Comparison of ENCODE assay signal across 12 cellular contexts in genomic region chr9:127962278-127962677, GRCh38. TPM values are rescaled to one million over a fixed set of nuclear protein-coding genes. Genes with fewer than 3 reads are reported as not detected.
A peak's percentile ranks its signal among the peaks of the same experiment; 100 is the strongest.
DNase-seq lines count a peak whose midpoint lies in the region; ATAC-seq and TF ChIP-seq lines count a peak whose summit lies in the region.
"Had no signal": no experiment of that assay in that cellular context is flagged by ENCODE, and none has a peak within 500 bp of the region (broad histone marks: within the 10 kb centered on the region; RNA-seq: fewer than 3 reads in every experiment).

No MANE protein-coding gene starts in this region.

- TF ChIP-seq CTCF in CD8-positive, alpha-beta T cell (IDR thresholded peaks at IDR 0.05) = no peak
- TF ChIP-seq CTCF in Peyer's patch (IDR thresholded peaks at IDR 0.05) (no peak), osteoblast (IDR thresholded peaks at IDR 0.05; ENCODE audit: extremely low read depth, low read depth, low read length) (no peak)

- no peaks in the 10 kb centered on the region for H3K27me3 ChIP-seq in CD8-positive, alpha-beta T cell (ENCODE audit: insufficient read depth, low read length)
- H3K27me3 ChIP-seq in Peyer's patch (no peaks in the 10 kb centered on the region), rectal smooth muscle tissue (ENCODE audit: control insufficient read depth, insufficient read depth, low read length) (no peaks in the 10 kb centered on the region), osteoblast (ENCODE audit: insufficient read depth, low read length) (no peaks in the 10 kb centered on the region)
- H3K27me3 ChIP-seq: SJSA1 had no signal

- H3K9ac ChIP-seq in rectal smooth muscle tissue (ENCODE audit: low read length) = no peak overlapping the region

- no peak for TF ChIP-seq POLR2A in Peyer's patch (IDR thresholded peaks at IDR 0.05)

- H3K9me3 ChIP-seq in CD8-positive, alpha-beta T cell (ENCODE audit: low read length) = no peaks in the 10 kb centered on the region
- no peaks in the 10 kb centered on the region for H3K9me3 ChIP-seq in Peyer's patch
- no peaks in the 10 kb centered on the region for H3K9me3 ChIP-seq in osteoblast (ENCODE audit: low read depth, low read length)
- H3K9me3 ChIP-seq: SJSA1 had no signal

- no peak for ATAC-seq in CD8-positive, alpha-beta T cell
- no peak for ATAC-seq in HG03521 (IDR thresholded peaks at IDR 0.05; ENCODE audit: unreplicated experiment)
- ATAC-seq: stimulated activated naive B cell treated with anti-CD40 and anti-IgM and Interleukin-4, amounts not matched to agents 10 μg/mL and 1 μg/mL and 100 μg/mL, for 72 hours had no signal

- CTCF ChIA-PET in CD8-positive, alpha-beta T cell (lab: Charles Lee) = interaction anchor here (1.0 to 34.6 kb wide), 9 partner anchors 9 to 155 kb away, joined by 3 to 573 read pairs (median 8); partner anchors contain the start of gene DPM2

- H3K27me3 Mint-ChIP-seq in CD8-positive, alpha-beta T cell (ENCODE audit: low read depth) = no peaks in the 10 kb centered on the region
- peaks cover 33% of the 10 kb centered on the region for H3K27me3 Mint-ChIP-seq in dendritic cell treated with granulocyte-macrophage colony-stimulating factor and Interleukin-4, amounts not matched to agents 40 ng/mL and 50 ng/mL, for 4 days
- H3K27me3 Mint-ChIP-seq: stimulated activated naive B cell treated with anti-CD40 and anti-IgM and Interleukin-4, amounts not matched to agents 10 μg/mL and 1 μg/mL and 100 μg/mL, for 72 hours had no signal

- peaks cover 93% of the 10 kb centered on the region for H3K79me2 ChIP-seq in osteoblast (ENCODE audit: insufficient read depth, low read length)

- peaks cover 94% of the 10 kb centered on the region for H3K4me1 Mint-ChIP-seq in CD8-positive, alpha-beta T cell (ENCODE audit: low read depth)
- peaks cover 41% of the 10 kb centered on the region for H3K4me1 Mint-ChIP-seq in dendritic cell treated with granulocyte-macrophage colony-stimulating factor and Interleukin-4, amounts not matched to agents 40 ng/mL and 50 ng/mL, for 4 days (ENCODE audit: low read depth)

- POLR2A ChIA-PET in CD8-positive, alpha-beta T cell (lab: Charles Lee) = interaction anchor here (2.0 to 13.3 kb wide), 3 partner anchors 13 to 72 kb away, joined by 5 to 220 read pairs (median 8); partner anchors contain the start of gene EEIG1

- no peak overlapping the region for H3K4me3 ChIP-seq in CD8-positive, alpha-beta T cell (ENCODE audit: low read depth, low read length)
- H3K4me3 ChIP-seq in Peyer's patch = no peak overlapping the region
- no peak overlapping the region for H3K4me3 ChIP-seq in rectal smooth muscle tissue (ENCODE audit: low read length)
- no peak overlapping the region for H3K4me3 ChIP-seq in osteoblast (ENCODE audit: insufficient read depth, low read length)
- H3K4me3 ChIP-seq: SJSA1 had no signal

- no peak for DNase-seq in CD8-positive, alpha-beta T cell
- DNase-seq in Peyer's patch (no peak), osteoblast (ENCODE audit: insufficient read length, low spot score, missing footprints) (no peak), CD1c-positive myeloid dendritic cell (ENCODE audit: extremely low spot score) (no peak)
- DNase-seq: erythroblast; NCI-H2081; stimulated activated naive B cell treated with anti-CD40 and anti-IgM and Interleukin-4, amounts not matched to agents 10 μg/mL and 1 μg/mL and 100 μg/mL, for 72 hours had no signal

- H3K4me2 ChIP-seq in osteoblast (ENCODE audit: insufficient read depth, low read length) = no peak overlapping the region

- H3K4me3 Mint-ChIP-seq in CD8-positive, alpha-beta T cell = peak overlapping the region; percentile 57
- no peak overlapping the region for H3K4me3 Mint-ChIP-seq in dendritic cell treated with granulocyte-macrophage colony-stimulating factor and Interleukin-4, amounts not matched to agents 40 ng/mL and 50 ng/mL, for 4 days
- H3K4me3 Mint-ChIP-seq: stimulated activated naive B cell treated with anti-CD40 and anti-IgM and Interleukin-4, amounts not matched to agents 10 μg/mL and 1 μg/mL and 100 μg/mL, for 72 hours had no signal

- H3K9me3 Mint-ChIP-seq in CD8-positive, alpha-beta T cell = no peaks in the 10 kb centered on the region
- no peaks in the 10 kb centered on the region for H3K9me3 Mint-ChIP-seq in dendritic cell treated with granulocyte-macrophage colony-stimulating factor and Interleukin-4, amounts not matched to agents 40 ng/mL and 50 ng/mL, for 4 days

- peak overlapping the region; percentile 99 for H3K27ac Mint-ChIP-seq in CD8-positive, alpha-beta T cell
- H3K27ac Mint-ChIP-seq in dendritic cell treated with granulocyte-macrophage colony-stimulating factor and Interleukin-4, amounts not matched to agents 40 ng/mL and 50 ng/mL, for 4 days = peak overlapping the region; percentile 17

- intact Hi-C loops in CD8-positive, alpha-beta T cell (cut with DNase I, micrococcal nuclease) = loop anchor here in 1 of 2 experiments (5.0 kb wide), 1 partner anchor 240 kb away; the partner anchor contains the start of gene DNM1
- intact Hi-C loops in dendritic cell treated with granulocyte-macrophage colony-stimulating factor and Interleukin-4, amounts not matched to agents 40 ng/mL and 50 ng/mL, for 4 days (cut with micrococcal nuclease) = no loop called here

- H4K20me1 ChIP-seq in osteoblast (ENCODE audit: insufficient read depth, low read length) = peaks cover 24% of the 10 kb centered on the region

- peaks cover 64% of the 10 kb centered on the region for H3K36me3 Mint-ChIP-seq in CD8-positive, alpha-beta T cell
- no peaks in the 10 kb centered on the region for H3K36me3 Mint-ChIP-seq in dendritic cell treated with granulocyte-macrophage colony-stimulating factor and Interleukin-4, amounts not matched to agents 40 ng/mL and 50 ng/mL, for 4 days (ENCODE audit: low read depth)

- H3K27ac ChIP-seq in CD8-positive, alpha-beta T cell (ENCODE audit: low read depth, low read length) = no peak overlapping the region
- H3K27ac ChIP-seq in Peyer's patch (peak overlapping the region in 3 of 4 donors; percentile 83 to 96 (median 95)), rectal smooth muscle tissue (ENCODE audit: low read depth, low read length) (peak overlapping the region; percentile 98), osteoblast (ENCODE audit: low read depth, low read length) (no peak overlapping the region)
- H3K27ac ChIP-seq: HL-60, SJSA1 had no signal

- peaks cover 100% of the 10 kb centered on the region for H3K4me1 ChIP-seq in CD8-positive, alpha-beta T cell (ENCODE audit: insufficient read depth, low read length)
- peaks cover 10 to 71% (median 51%) of the 10 kb centered on the region in 4 donors for H3K4me1 ChIP-seq in Peyer's patch
- H3K4me1 ChIP-seq in rectal smooth muscle tissue (ENCODE audit: control insufficient read depth, insufficient read depth, low read length) = peaks cover 59% of the 10 kb centered on the region
- peaks cover 17% of the 10 kb centered on the region for H3K4me1 ChIP-seq in osteoblast (ENCODE audit: insufficient read depth, low read length)

- H2AFZ ChIP-seq in osteoblast (ENCODE audit: low read length) = no peak overlapping the region

- peaks cover 9% of the 10 kb centered on the region for H3K36me3 ChIP-seq in CD8-positive, alpha-beta T cell (ENCODE audit: insufficient read depth, low read length)
- H3K36me3 ChIP-seq in Peyer's patch (no peaks in the 10 kb centered on the region), rectal smooth muscle tissue (ENCODE audit: control insufficient read depth, insufficient read depth, low read length) (no peaks in the 10 kb centered on the region), osteoblast (ENCODE audit: insufficient read depth, low read length) (no peaks in the 10 kb centered on the region)
- H3K36me3 ChIP-seq: SJSA1 had no signal

RNA-seq across cellular contexts. Expression of gene EEIG1, which starts 18.5 kb away (rescaled TPM):
- total RNA-seq in CD8-positive, alpha-beta T cell = 100 to 1,000 TPM; 359 to 378 TPM
- 100 to 1,000 TPM in 3 of 4 donors, 10 to 100 TPM in 1; 71.8 to 219 (median 122) TPM for total RNA-seq in Peyer's patch
- total RNA-seq in osteoblast = 18.0 and 20.6 TPM in 2 replicates

RNA-seq across cellular contexts. Expression of gene DPM2, which starts 24.6 kb away (rescaled TPM):
- 10 to 100 TPM; 40.2 to 42.7 TPM for total RNA-seq in CD8-positive, alpha-beta T cell
- total RNA-seq in Peyer's patch = 10 to 100 TPM; 20.6 to 27.3 (median 22.1) TPM
- total RNA-seq in osteoblast = 10.1 and 11.5 TPM in 2 replicates

RNA-seq across cellular contexts. Expression of gene PIP5KL1, which starts 31.7 kb away (rescaled TPM):
- 1 to 10 TPM; 5.1 to 7.4 TPM for total RNA-seq in CD8-positive, alpha-beta T cell
- 1 to 10 TPM in 1 of 4 donors, not detected in 3; 2.5 TPM for total RNA-seq in Peyer's patch
- total RNA-seq in osteoblast = 2.2 and 3.5 TPM in 2 replicates

RNA-seq across cellular contexts. Expression of gene ST6GALNAC4, which starts 45.4 kb away (rescaled TPM):
- 10 to 100 TPM; 40.0 to 47.6 TPM for total RNA-seq in CD8-positive, alpha-beta T cell
- 100 to 1,000 TPM in 1 of 4 donors, 10 to 100 TPM in 3; 39.9 to 119 (median 46.7) TPM for total RNA-seq in Peyer's patch
- total RNA-seq in osteoblast = 29.5 and 33.7 TPM in 2 replicates

Comparison
In these comparisons a context has a peak if more than half of its experiments do, and no peak if none do; other contexts are left out.
1. H3K27ac ChIP-seq: peak in Peyer's patch (3 of 4) and rectal smooth muscle tissue (single experiment); none in CD8-positive, alpha-beta T cell (single experiment) and osteoblast (single experiment).